12 cellular contexts compared by ENCODE assay signal in genomic region chr11:17475666-17476316, GRCh38. TPM values are rescaled to one million over a fixed set of nuclear protein-coding genes. Genes with fewer than 3 reads are reported as not detected.
DNase-seq lines count a peak whose midpoint lies in the region; ATAC-seq, FAIRE-seq and TF ChIP-seq lines count a peak whose summit lies in the region.
"Had no signal": no experiment of that assay in that cellular context is flagged by ENCODE, and none has a peak within 500 bp of the region (broad histone marks: within the 10 kb centered on the region; RNA-seq: fewer than 3 reads in every experiment).

No MANE protein-coding gene starts in this region.

- peak overlapping the region; percentile 85 for H3K4me3 Mint-ChIP-seq in type B pancreatic cell

- peaks cover 3% of the 10 kb centered on the region for H3K36me3 Mint-ChIP-seq in type B pancreatic cell

- H3K79me1 ChIP-seq in mesendoderm (ENCODE audit: low read length): no peaks in the 10 kb centered on the region

- H2BK120ac ChIP-seq in mesendoderm (ENCODE audit: low read depth, low read length): no peak overlapping the region

- H4K5ac ChIP-seq in mesendoderm (ENCODE audit: low read length): no peak overlapping the region

- intact Hi-C loops in heart left ventricle (cut with DNase I): no loop called here
- intact Hi-C loops in cardiac septum (cut with DNase I): no loop called here
- intact Hi-C loops in mammary epithelial cell (cut with micrococcal nuclease): no loop called here

- H3K9ac ChIP-seq in mammary epithelial cell (ENCODE audit: insufficient read depth, low read length): no peak overlapping the region
- H3K9ac ChIP-seq in mesendoderm (ENCODE audit: low read length): peak overlapping the region; percentile 48

- no peak overlapping the region for H3K18ac ChIP-seq in mesendoderm (ENCODE audit: low read length)

- in situ Hi-C loops in mammary epithelial cell (cut with MboI; ENCODE audit: low sequenced_read_pairs in 2 of 2): no loop called here

- no peak overlapping the region for H2AK5ac ChIP-seq in mesendoderm (ENCODE audit: low read length)

- peak in 2 of 4 donors; percentile 14 to 21 for ATAC-seq in heart left ventricle

- H3K27ac Mint-ChIP-seq in type B pancreatic cell: no peak overlapping the region

- H3K23ac ChIP-seq in mesendoderm (ENCODE audit: low read length): no peak overlapping the region

- no peak for DNase-seq in heart left ventricle
- DNase-seq in cardiac septum (ENCODE audit: low spot score): no peak
- DNase-seq in mammary epithelial cell: no peak
- peak; percentile 22 for DNase-seq in mesendoderm
- no peak for DNase-seq in type B pancreatic cell (ENCODE audit: extremely low spot score, unreplicated experiment)
- no peak for DNase-seq in D721Med (ENCODE audit: insufficient read length, low spot score)
- DNase-seq in NCI-H774 (lab: John Stamatoyannopoulos, UW): no peak
- no peak for DNase-seq in stimulated activated CD4-positive, alpha-beta T cell treated with anti-CD3 and anti-CD28 coated beads, Interleukin-4, amount 100 ng/mL, for 1 hour
- DNase-seq: aorta; stimulated activated naive CD4-positive, alpha-beta T cell had no signal

- H2BK5ac ChIP-seq in mesendoderm (ENCODE audit: low read length): no peak overlapping the region

- H3K9me3 ChIP-seq in heart left ventricle (no peaks in the 10 kb centered on the region), mammary epithelial cell (replicated peaks; ENCODE audit: insufficient read depth, low read length) (no peaks in the 10 kb centered on the region)

- H3K4me2 ChIP-seq in mammary epithelial cell (ENCODE audit: insufficient read depth, low read depth, low read length) (peak overlapping the region; percentile 84), mesendoderm (ENCODE audit: low read length) (peak overlapping the region; percentile 74)

- H3K4me3 ChIP-seq in heart left ventricle: peak overlapping the region in 11 of 12 donors; percentile 35 to 57 (median 51)
- no peak overlapping the region for H3K4me3 ChIP-seq in mammary epithelial cell (replicated peaks in 1 of 3; ENCODE audit: insufficient read depth in 1 of 3, low read depth in 2 of 3, low read length in 3 of 3)
- H3K4me3 ChIP-seq in mesendoderm (ENCODE audit: low read length): peak overlapping the region; percentile 32

- no peak overlapping the region for H2BK15ac ChIP-seq in mesendoderm (replicated peaks; ENCODE audit: low read depth)

- H4K8ac ChIP-seq in mesendoderm (ENCODE audit: low read depth, low read length): no peak overlapping the region

- dilution Hi-C loops in mammary epithelial cell (cut with HindIII; ENCODE audit: low sequenced_read_pairs): no loop called here

- H3K4me1 ChIP-seq in heart left ventricle (peaks cover 0 to 16% (median 0%) of the 10 kb centered on the region in 12 donors), mammary epithelial cell (ENCODE audit: insufficient read depth, low read length) (peaks cover 5% of the 10 kb centered on the region), mesendoderm (ENCODE audit: control insufficient read depth, low read depth, low read length) (no peaks in the 10 kb centered on the region)

- TF ChIP-seq CTCF in heart left ventricle (IDR thresholded peaks at IDR 0.05): no peak
- no peak for TF ChIP-seq CTCF in mammary epithelial cell (conservative IDR thresholded peaks at IDR 0.05 in 1 of 2, IDR thresholded peaks at IDR 0.05 in 1 of 2; ENCODE audit: extremely low read depth in 1 of 2, insufficient read depth in 1 of 2, low read depth in 1 of 2, low read length in 2 of 2)
- no peak for TF ChIP-seq CTCF in type B pancreatic cell (conservative IDR thresholded peaks at IDR 0.05)
- no peak for TF ChIP-seq CTCF in D721Med (IDR thresholded peaks at IDR 0.05; ENCODE audit: insufficient read depth, missing control alignments)

- H3K27me3 ChIP-seq in heart left ventricle (peaks cover 0 to 57% (median 17%) of the 10 kb centered on the region in 9 donors), mammary epithelial cell (ENCODE audit: insufficient read depth, low read length) (peaks cover 25% of the 10 kb centered on the region), mesendoderm (ENCODE audit: insufficient read depth, low read length, poor library complexity) (peaks cover 29% of the 10 kb centered on the region)

- no peak for TF ChIP-seq POLR2A in heart left ventricle (IDR thresholded peaks at IDR 0.05)

- peak overlapping the region; percentile 65 for H3K56ac ChIP-seq in mesendoderm (ENCODE audit: low read length)

- no peaks in the 10 kb centered on the region for H3K79me2 ChIP-seq in mammary epithelial cell (ENCODE audit: insufficient read depth, low read length)
- H3K79me2 ChIP-seq in mesendoderm (ENCODE audit: control insufficient read depth, insufficient read depth, low read length): no peaks in the 10 kb centered on the region

- no peaks in the 10 kb centered on the region for H4K20me1 ChIP-seq in mammary epithelial cell (ENCODE audit: insufficient read depth, low read length)

- 5 to 12% (median 6%) methylated on average over 23 to 31 of the region's 31 CpGs for WGBS in heart left ventricle, 4 donors
- WGBS in mammary epithelial cell (ENCODE audit: low coverage, missing lambda C conversion rate): 53% methylated on average over 28 of the region's 31 CpGs
- no CpG with 5 or more reads among the region's 31 CpGs for WGBS in mesendoderm (ENCODE audit: extremely low coverage, insufficient coverage, low lambda C conversion rate)

- FAIRE-seq in D721Med (lab: Jason Lieb, UNC): no peak

- H3K4ac ChIP-seq in mesendoderm (ENCODE audit: low read depth, low read length): no peak overlapping the region

- no TSS peak for BruUV-seq in mammary epithelial cell (replicated peaks; lab: Mats Ljungman, UMichigan)

- no peaks in the 10 kb centered on the region for H3K36me3 ChIP-seq in heart left ventricle
- H3K36me3 ChIP-seq in mammary epithelial cell (ENCODE audit: insufficient read depth, low read length): no peaks in the 10 kb centered on the region
- H3K36me3 ChIP-seq in mesendoderm (ENCODE audit: control insufficient read depth, insufficient read depth, low read length): no peaks in the 10 kb centered on the region

- CTCF ChIA-PET in mammary epithelial cell (lab: Charles Lee; ENCODE audit: low non-redundant PET): no interaction called here

- H2AFZ ChIP-seq in mammary epithelial cell (ENCODE audit: low read depth, low read length): no peak overlapping the region

- peaks cover 90% of the 10 kb centered on the region for H3K27me3 Mint-ChIP-seq in type B pancreatic cell

- H3K9me3 Mint-ChIP-seq in type B pancreatic cell: no peaks in the 10 kb centered on the region

- H3K27ac ChIP-seq in heart left ventricle (no peak overlapping the region), mammary epithelial cell (ENCODE audit: insufficient read depth, low read depth, low read length) (no peak overlapping the region), mesendoderm (ENCODE audit: low read depth, low read length) (no peak overlapping the region)

- no peaks in the 10 kb centered on the region for H3K4me1 Mint-ChIP-seq in type B pancreatic cell (ENCODE audit: unreplicated experiment)

RNA-seq across cellular contexts. Expression of gene ABCC8, which starts 0.9 kb away (rescaled TPM):
- total RNA-seq in heart left ventricle (1 to 10 TPM; 1.3 to 9.6 (median 3.6) TPM), cardiac septum (3.9 TPM), mammary epithelial cell (under 1 TPM in 1 of 2 donors, not detected in 1; 0.17 TPM), type B pancreatic cell (ENCODE audit: low replicate concordance) (80.5 and 106 TPM in 2 replicates)
- polyA plus RNA-seq in heart left ventricle (1 to 10 TPM in 1 of 2 donors, under 1 TPM in 1; 0.69 to 7.5 TPM), mammary epithelial cell (not detected)
- not detected for polyA minus RNA-seq in mammary epithelial cell
- 0.07 TPM for polyA plus RNA-seq in mesendoderm (2013, experiment 1 of 2)
- polyA plus RNA-seq in mesendoderm (2013, experiment 2 of 2): 0.18 TPM
- total RNA-seq: activated CD8-positive, alpha-beta memory T cell treated with anti-CD3 and anti-CD28 coated beads for 36 hours had no signal
- polyA plus RNA-seq: BJ had no signal

Comparison
In these comparisons a context has a peak if more than half of its experiments do, and no peak if none do; other contexts are left out.
1. H3K4me3 ChIP-seq: peak in heart left ventricle (11 of 12) and mesendoderm (single experiment); none in mammary epithelial cell (0 of 3).